In the genomic region with DNA sequence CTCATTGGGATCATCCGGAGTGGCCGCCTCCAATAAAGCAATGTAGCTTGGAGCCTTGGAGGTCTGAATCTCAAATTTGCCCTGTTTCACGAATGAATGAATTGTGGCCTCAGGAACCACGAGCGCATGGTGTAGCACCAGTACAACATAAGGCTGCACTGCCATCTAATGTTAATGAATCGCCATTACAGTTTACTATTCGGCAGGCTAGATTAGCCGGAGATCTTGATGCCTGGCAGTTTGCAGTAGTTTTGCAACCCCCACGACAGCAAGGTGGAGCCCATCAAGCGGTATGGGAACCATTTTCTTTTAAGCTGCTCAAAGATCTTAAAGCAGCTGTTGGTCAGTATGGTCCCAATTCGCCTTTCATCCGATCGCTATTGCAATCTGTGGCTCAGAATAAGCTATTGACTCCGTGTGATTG, we compare ENCODE assay signal across 8 cellular contexts. TPM values are rescaled to one million over a fixed set of nuclear protein-coding genes. Genes with fewer than 3 reads are reported as not detected.
DNase-seq lines count a peak whose midpoint lies in the region; ATAC-seq and TF ChIP-seq lines count a peak whose summit lies in the region.

No MANE protein-coding gene starts in this region.

- ATAC-seq in activated CD8-positive, alpha-beta memory T cell treated with anti-CD3 and anti-CD28 coated beads, Interleukin-2, amount 10 ng/mL, durations not matched to agents 7 days and 5 days: peak; percentile 79
- peak; percentile 81 to 85 for ATAC-seq in left cardiac atrium
- no peak for ATAC-seq in HG03342 (IDR thresholded peaks at IDR 0.05; ENCODE audit: unreplicated experiment)

- no peak for TF ChIP-seq POLR2A in NB4 (IDR thresholded peaks at IDR 0.05; ENCODE audit: extremely low read depth, insufficient read length)

- intact Hi-C loops in ascending aorta (cut with DNase I) (loop anchor here (5.0 to 10.0 kb wide), 2 partner anchors 145 to 233 kb away; no protein-coding TSS in a partner anchor), left cardiac atrium (cut with DNase I) (loop anchor here (5.0 to 10.0 kb wide), 3 partner anchors 63 to 233 kb away; no protein-coding TSS in a partner anchor), posterior vena cava (cut with DNase I) (no loop called here)

- DNase-seq in activated CD8-positive, alpha-beta memory T cell treated with anti-CD3 and anti-CD28 coated beads, Interleukin-2, amount 10 ng/mL, durations not matched to agents 7 days and 5 days: peak; percentile 71
- DNase-seq in activated CD8-positive, alpha-beta memory T cell treated with anti-CD3 and anti-CD28 coated beads, Interleukin-2, amount 50 U/mL, for 48 hours: no peak
- peak; percentile 87 for DNase-seq in NB4 (ENCODE audit: low read depth)
- peak; percentile 91 for DNase-seq in SK-MEL-5 (ENCODE audit: low read depth, low spot score)
- DNase-seq in ascending aorta (ENCODE audit: low spot score in 2 of 2): peak in 1 of 2 donors; percentile 74
- DNase-seq in left cardiac atrium: no peak
- peak; percentile 78 for DNase-seq in posterior vena cava (ENCODE audit: low spot score)

- H3K9me3 Mint-ChIP-seq in activated CD8-positive, alpha-beta memory T cell treated with anti-CD3 and anti-CD28 coated beads, Interleukin-2, amount 10 ng/mL, durations not matched to agents 7 days and 5 days (ENCODE audit: low read depth): no peaks in the 10 kb centered on the region

- peaks cover 28% of the 10 kb centered on the region for H3K4me1 Mint-ChIP-seq in activated CD8-positive, alpha-beta memory T cell treated with anti-CD3 and anti-CD28 coated beads, Interleukin-2, amount 10 ng/mL, durations not matched to agents 7 days and 5 days

- H3K9me3 ChIP-seq in ascending aorta: no peaks in the 10 kb centered on the region

- peaks cover 8% of the 10 kb centered on the region for H3K27me3 ChIP-seq in ascending aorta

- no peaks in the 10 kb centered on the region for H3K36me3 ChIP-seq in ascending aorta

- no peak overlapping the region for H3K4me3 Mint-ChIP-seq in activated CD8-positive, alpha-beta memory T cell treated with anti-CD3 and anti-CD28 coated beads, Interleukin-2, amount 10 ng/mL, durations not matched to agents 7 days and 5 days

- no peak overlapping the region for H3K27ac Mint-ChIP-seq in activated CD8-positive, alpha-beta memory T cell treated with anti-CD3 and anti-CD28 coated beads, Interleukin-2, amount 10 ng/mL, durations not matched to agents 7 days and 5 days

- no peak overlapping the region for H3K27ac ChIP-seq in ascending aorta

- no peaks in the 10 kb centered on the region for H3K36me3 Mint-ChIP-seq in activated CD8-positive, alpha-beta memory T cell treated with anti-CD3 and anti-CD28 coated beads, Interleukin-2, amount 10 ng/mL, durations not matched to agents 7 days and 5 days

- peaks cover 0 to 3% of the 10 kb centered on the region in 2 donors for H3K4me1 ChIP-seq in ascending aorta

- in situ Hi-C loops in SK-MEL-5 (cut with HindIII; ENCODE audit: low pct_unique_long_range_greater_than_20kb, low sequenced_read_pairs): no loop called here

- H3K4me3 ChIP-seq in NB4 (ENCODE audit: low read depth, low read length) (peak overlapping the region; percentile 59), ascending aorta (no peak overlapping the region)

- TF ChIP-seq CTCF in NB4 (IDR thresholded peaks at IDR 0.05; ENCODE audit: low read depth, low read length) (peak; percentile 35), ascending aorta (IDR thresholded peaks at IDR 0.05) (peak; percentile 69 to 78 (median 74))

- peaks cover 55% of the 10 kb centered on the region for H3K27me3 Mint-ChIP-seq in activated CD8-positive, alpha-beta memory T cell treated with anti-CD3 and anti-CD28 coated beads, Interleukin-2, amount 10 ng/mL, durations not matched to agents 7 days and 5 days

- CTCF ChIA-PET in activated CD8-positive, alpha-beta memory T cell treated with anti-CD3 and anti-CD28 coated beads, Interleukin-2, amount 10 ng/mL, durations not matched to agents 7 days and 5 days (lab: Charles Lee): interaction anchor here (0.7 to 9.7 kb wide), 38 partner anchors 8 to 314 kb away, joined by 3 to 256 read pairs (median 5); a partner anchor contains a TSS

RNA-seq across cellular contexts. Expression of a gene that starts 18.8 kb away (rescaled TPM):
- total RNA-seq in activated CD8-positive, alpha-beta memory T cell treated with anti-CD3 and anti-CD28 coated beads, Interleukin-2, amount 10 ng/mL, durations not matched to agents 7 days and 5 days: not detected
- total RNA-seq in SK-MEL-5 (2014; rRNA removed; shearing (Covaris generic)): 0.16 and 0.26 TPM in 2 replicates
- polyA plus RNA-seq in SK-MEL-5 (2015; cell fraction: cytosol; rRNA removed): 0.21 and 0.86 TPM in 2 replicates
- 1.3 TPM in 2 replicates for polyA plus RNA-seq in SK-MEL-5 (2015; cell fraction: nucleus; rRNA removed)
- total RNA-seq in ascending aorta (2.3 TPM), left cardiac atrium (under 1 TPM in 1 of 2 donors, not detected in 1; 0.39 TPM), posterior vena cava (1 to 10 TPM in 1 of 2 donors, under 1 TPM in 1; 0.48 to 3.3 TPM)

RNA-seq across cellular contexts. Expression of a gene that starts 29.8 kb away (rescaled TPM):
- total RNA-seq in activated CD8-positive, alpha-beta memory T cell treated with anti-CD3 and anti-CD28 coated beads, Interleukin-2, amount 10 ng/mL, durations not matched to agents 7 days and 5 days: under 1 TPM; 0.42 to 0.64 TPM
- total RNA-seq in SK-MEL-5 (2014; rRNA removed; shearing (Covaris generic)): 0.21 TPM in 1 of 2 replicates, not detected in the other
- 1.2 and 3.0 TPM in 2 replicates for polyA plus RNA-seq in SK-MEL-5 (2015; cell fraction: cytosol; rRNA removed)
- polyA plus RNA-seq in SK-MEL-5 (2015; cell fraction: nucleus; rRNA removed): 0.19 TPM in 1 of 2 replicates, not detected in the other
- total RNA-seq in ascending aorta (not detected), left cardiac atrium (not detected), posterior vena cava (not detected)

RNA-seq across cellular contexts. Expression of a gene that starts 55.3 kb away (rescaled TPM):
- total RNA-seq in activated CD8-positive, alpha-beta memory T cell treated with anti-CD3 and anti-CD28 coated beads, Interleukin-2, amount 10 ng/mL, durations not matched to agents 7 days and 5 days: not detected
- total RNA-seq in SK-MEL-5 (2014; rRNA removed; shearing (Covaris generic)): not detected in 2 replicates
- polyA plus RNA-seq in SK-MEL-5 (2015; cell fraction: cytosol; rRNA removed): not detected in 2 replicates
- polyA plus RNA-seq in SK-MEL-5 (2015; cell fraction: nucleus; rRNA removed): not detected in 2 replicates
- total RNA-seq in ascending aorta (not detected), left cardiac atrium (under 1 TPM; 0.10 to 0.38 TPM), posterior vena cava (not detected)

Comparison
In these comparisons a context has a peak if more than half of its experiments do, and no peak if none do; other contexts are left out.
1. DNase-seq: peak in activated CD8-positive, alpha-beta memory T cell treated with anti-CD3 and anti-CD28 coated beads, Interleukin-2, amount 10 ng/mL, durations not matched to agents 7 days and 5 days (single experiment), NB4 (single experiment), SK-MEL-5 (single experiment) and posterior vena cava (single experiment); none in activated CD8-positive, alpha-beta memory T cell treated with anti-CD3 and anti-CD28 coated beads, Interleukin-2, amount 50 U/mL, for 48 hours (single experiment) and left cardiac atrium (single experiment).
2. intact Hi-C loops: an anchor here in ascending aorta (5.0 to 10.0 kb wide) and left cardiac atrium (5.0 to 10.0 kb wide); none called in posterior vena cava.